In genomic region chr22:50141891-50142363, GRCh38 we compare ENCODE assay signal across 12 cellular contexts. TPM values are rescaled to one million over a fixed set of nuclear protein-coding genes. Genes with fewer than 3 reads are reported as not detected.
DNase-seq lines count a peak whose midpoint lies in the region; ATAC-seq, FAIRE-seq and TF ChIP-seq lines count a peak whose summit lies in the region.
"Had no signal": no experiment of that assay in that cellular context is flagged by ENCODE, and none has a peak within 500 bp of the region (broad histone marks: within the 10 kb centered on the region; RNA-seq: fewer than 3 reads in every experiment).

No MANE protein-coding gene starts in this region.

- peak overlapping the region; percentile 23 for H3K4me3 ChIP-seq in LNCaP clone FGC (ENCODE audit: low read depth, low read length)
- no peak overlapping the region for H3K4me3 ChIP-seq in K562
- no peak overlapping the region for H3K4me3 ChIP-seq in mesendoderm (ENCODE audit: low read length)
- H3K4me3 ChIP-seq: transverse colon had no signal

- H3K4me1 ChIP-seq in K562 (replicated peaks in 1 of 2; ENCODE audit: control insufficient read depth in 2 of 2, insufficient read depth in 2 of 2, low read length in 2 of 2): peaks cover 14 to 22% of the 10 kb centered on the region in 2 experiments; a peak in 4 of 5 replicates
- H3K4me1 ChIP-seq in mesendoderm (ENCODE audit: control insufficient read depth, low read depth, low read length): no peaks in the 10 kb centered on the region
- H3K4me1 ChIP-seq: transverse colon had no signal

- no peak overlapping the region for H2BK5ac ChIP-seq in mesendoderm (ENCODE audit: low read length)

- intact Hi-C loops in K562 (cut with micrococcal nuclease): loop anchor here (10.0 kb wide), 1 partner anchor 203 kb away; the partner anchor contains the start of gene PPP6R2

- TF ChIP-seq CTCF in D721Med (IDR thresholded peaks at IDR 0.05; ENCODE audit: insufficient read depth, missing control alignments): peak; percentile 28
- TF ChIP-seq CTCF in LNCaP clone FGC (IDR thresholded peaks at IDR 0.05; ENCODE audit: control insufficient read depth, extremely low read depth, insufficient read depth): peak; percentile 41
- peak in 2 of 3 experiments; percentile 18 to 26; a peak in 1 of 6 replicates for TF ChIP-seq CTCF in K562 (IDR thresholded peaks at IDR 0.05 in 2 of 3, conservative IDR thresholded peaks at IDR 0.05 in 1 of 3; ENCODE audit: insufficient read depth in 2 of 3, low read depth in 1 of 3, low read length in 3 of 3)

- H3K27ac ChIP-seq in K562 (ENCODE audit: extremely low read depth, low read depth, low read length) (no peak overlapping the region), mesendoderm (ENCODE audit: low read depth, low read length) (no peak overlapping the region)
- H3K27ac ChIP-seq: transverse colon had no signal

- H3K9ac ChIP-seq in K562 (ENCODE audit: insufficient read depth in 1 of 2, low read depth in 2 of 2, low read length in 2 of 2) (no peak overlapping the region), mesendoderm (ENCODE audit: low read length) (no peak overlapping the region)

- H3K36me3 ChIP-seq in K562 (ENCODE audit: control insufficient read depth, insufficient read depth, low read length) (no peaks in the 10 kb centered on the region), mesendoderm (ENCODE audit: control insufficient read depth, insufficient read depth, low read length) (no peaks in the 10 kb centered on the region)
- H3K36me3 ChIP-seq: transverse colon had no signal

- H3K23ac ChIP-seq in mesendoderm (ENCODE audit: low read length): no peak overlapping the region

- no peak for TF ChIP-seq RAD21 in K562 (CRISPR knock-in tag; conservative IDR thresholded peaks at IDR 0.05 in 1 of 2, IDR thresholded peaks at IDR 0.05 in 1 of 2)

- no peak overlapping the region for H2BK15ac ChIP-seq in mesendoderm (replicated peaks; ENCODE audit: low read depth)

- H3K9me1 ChIP-seq in K562 (ENCODE audit: control insufficient read depth, insufficient read depth, low read length): no peaks in the 10 kb centered on the region

- H3K4me2 ChIP-seq in K562 (ENCODE audit: insufficient read depth, low read length) (no peak overlapping the region), mesendoderm (ENCODE audit: low read length) (no peak overlapping the region)

- no peak for TF ChIP-seq EP300 in K562 (IDR thresholded peaks at IDR 0.05; ENCODE audit: low read length)

- H3K18ac ChIP-seq in mesendoderm (ENCODE audit: low read length): no peak overlapping the region

- H3K56ac ChIP-seq in mesendoderm (ENCODE audit: low read length): no peak overlapping the region

- no peaks in the 10 kb centered on the region for H4K20me1 ChIP-seq in K562 (replicated peaks; ENCODE audit: control insufficient read depth, insufficient read depth, low read length)

- no peak for ATAC-seq in K562

- WGBS in K562 (ENCODE audit: insufficient coverage, low coverage, missing lambda C conversion rate): 24% methylated on average over 10 of the region's 11 CpGs
- no CpG with 5 or more reads among the region's 11 CpGs for WGBS in mesendoderm (ENCODE audit: extremely low coverage, insufficient coverage, low lambda C conversion rate)

- H3K27me3 ChIP-seq in K562 (ENCODE audit: control insufficient read depth in 2 of 2, insufficient read depth in 2 of 2, low read length in 2 of 2) (no peaks in the 10 kb centered on the region), mesendoderm (ENCODE audit: insufficient read depth, low read length, poor library complexity) (no peaks in the 10 kb centered on the region)

- BruUV-seq in K562 (replicated peaks; lab: Mats Ljungman, UMichigan): no TSS peak

- no peak for DNase-seq in D721Med (ENCODE audit: insufficient read length, low spot score)
- peak; percentile 76 for DNase-seq in LNCaP clone FGC (ENCODE audit: low read depth)
- DNase-seq in K562 (ENCODE audit: extremely low read depth in 1 of 4, low spot score in 3 of 4): peak in 1 of 4 experiments; percentile 14
- peak; percentile 46 for DNase-seq in mesendoderm
- no peak for DNase-seq in stimulated activated CD4-positive, alpha-beta T cell treated with anti-CD3 and anti-CD28 coated beads, Interleukin-12 subunit alpha, Interleukin-12 subunit beta, amount 100 ng/mL, for 4 hours
- no peak for DNase-seq in HTR-8/SVneo (ENCODE audit: insufficient read length, low spot score)
- no peak for DNase-seq in T-helper 9 cell
- no peak for DNase-seq in EL
- DNase-seq: activated CD4-positive, alpha-beta memory T cell treated with anti-CD3 and anti-CD28 coated beads for 36 hours; activated naive CD4-positive, alpha-beta T cell treated with anti-CD3 and anti-CD28 coated beads, Interleukin-2, amount 50 U/mL, for 16 hours; transverse colon had no signal

- H3K4ac ChIP-seq in mesendoderm (ENCODE audit: low read depth, low read length): no peak overlapping the region

- H3K79me1 ChIP-seq in mesendoderm (ENCODE audit: low read length): no peaks in the 10 kb centered on the region

- TF ChIP-seq POLR2A in K562 (conservative IDR thresholded peaks at IDR 0.05): no peak

- H2AK5ac ChIP-seq in mesendoderm (ENCODE audit: low read length): no peak overlapping the region

- H3K79me2 ChIP-seq in K562 (ENCODE audit: control insufficient read depth, insufficient read depth, low read length) (no peaks in the 10 kb centered on the region), mesendoderm (ENCODE audit: control insufficient read depth, insufficient read depth, low read length) (no peaks in the 10 kb centered on the region)

- H2AFZ ChIP-seq in K562 (ENCODE audit: low read depth, low read length): no peak overlapping the region

- H3K9me3 ChIP-seq in K562 (replicated peaks; ENCODE audit: control insufficient read depth, insufficient read depth, low read depth, low read length): no peaks in the 10 kb centered on the region
- H3K9me3 ChIP-seq: transverse colon had no signal

- in situ Hi-C loops in K562 (cut with MboI): loop anchor here (5.0 kb wide), 1 partner anchor 70 kb away; no protein-coding TSS in a partner anchor

- no peak overlapping the region for H4K8ac ChIP-seq in mesendoderm (ENCODE audit: low read depth, low read length)

- H4K5ac ChIP-seq in mesendoderm (ENCODE audit: low read length): no peak overlapping the region

- POLR2A ChIA-PET in K562 (lab: Yijun Ruan, JAX): interaction anchor here (0.6 to 1.3 kb wide), 4 partner anchors 10 to 175 kb away, joined by 3 to 4 read pairs (median 3); no protein-coding TSS in a partner anchor

- H2BK120ac ChIP-seq in mesendoderm (ENCODE audit: low read depth, low read length): no peak overlapping the region

- FAIRE-seq in D721Med (lab: Jason Lieb, UNC) (no peak), K562 (lab: Jason Lieb, UNC) (no peak), HTR-8/SVneo (lab: Jason Lieb, UNC) (no peak)

- CTCF ChIA-PET in K562 (lab: Yijun Ruan, JAX; ENCODE audit: low intra/inter-chr PET ratio): no interaction called here

RNA-seq across cellular contexts. Expression of gene PANX2, which starts 28.6 kb away (rescaled TPM):
- total RNA-seq in K562 (2011; cell fraction: chromatin; rRNA removed; ENCODE audit: low replicate concordance): 2.9 and 7.9 TPM in 2 replicates
- 4.5 and 5.7 TPM in 2 replicates for total RNA-seq in K562 (2011; cell fraction: nucleolus; rRNA removed)
- total RNA-seq in K562 (2011; cell fraction: nucleoplasm; rRNA removed): 4.0 and 4.1 TPM in 2 replicates
- total RNA-seq in K562 (2014; rRNA removed) (0.61 and 1.0 TPM in 2 replicates), K562 (2014; rRNA removed; fragmentation: Illumina TruSeq; extraction: Trizol) (0.06 and 0.07 TPM in 2 replicates), K562 (2015; rRNA removed; fragmentation: Illumina TruSeq; extraction: Trizol) (0.15 and 0.29 TPM in 2 replicates), K562 (2021) (3.0 and 3.9 TPM in 2 replicates)
- polyA plus RNA-seq in K562 (2011; rRNA removed) (1.1 and 1.7 TPM in 2 replicates), K562 (2014; fragmentation: Illumina TruSeq; extraction: Trizol) (0.22 and 0.72 TPM in 2 replicates), K562 (2014; fragmentation: Nextera tagmentation; extraction: Ambion mirVana) (under 1 TPM in 1 of 2 experiments, not detected in 1; 0.01 TPM), K562 (2014; rRNA removed) (1.7 and 1.9 TPM in 2 replicates)
- polyA plus RNA-seq in K562 (2011; cell fraction: cytosol; rRNA removed): 2.4 and 3.0 TPM in 2 replicates
- polyA plus RNA-seq in K562 (2011; cell fraction: nucleus; rRNA removed): 7.8 and 9.9 TPM in 2 replicates
- 2.1 and 7.6 TPM in 2 replicates for polyA plus RNA-seq in K562 (2012)
- polyA minus RNA-seq in K562 (2011; rRNA and poly(A)+ RNA removed): 0.24 and 0.60 TPM in 2 replicates
- polyA minus RNA-seq in K562 (2011; cell fraction: cytosol; rRNA and poly(A)+ RNA removed): 1.1 and 2.9 TPM in 2 replicates
- polyA minus RNA-seq in K562 (2011; cell fraction: nucleus; rRNA and poly(A)+ RNA removed): 1.2 and 1.7 TPM in 2 replicates
- polyA plus RNA-seq in mesendoderm (2013, experiment 1 of 2): 1.1 TPM
- polyA plus RNA-seq in mesendoderm (2013, experiment 2 of 2): 1.1 TPM

RNA-seq across cellular contexts. Expression of gene TRABD, which starts 43.8 kb away (rescaled TPM):
- total RNA-seq in K562 (2011; cell fraction: chromatin; rRNA removed; ENCODE audit: low replicate concordance): 44.8 and 168 TPM in 2 replicates
- 130 and 141 TPM in 2 replicates for total RNA-seq in K562 (2011; cell fraction: nucleolus; rRNA removed)
- total RNA-seq in K562 (2011; cell fraction: nucleoplasm; rRNA removed): 69.2 and 70.6 TPM in 2 replicates
- total RNA-seq in K562 (2014; rRNA removed) (41.2 and 49.8 TPM in 2 replicates), K562 (2014; rRNA removed; fragmentation: Illumina TruSeq; extraction: Trizol) (1.4 and 2.8 TPM in 2 replicates), K562 (2015; rRNA removed; fragmentation: Illumina TruSeq; extraction: Trizol) (14.0 and 14.7 TPM in 2 replicates), K562 (2021) (55.3 and 59.3 TPM in 2 replicates)
- polyA plus RNA-seq in K562 (2011; rRNA removed) (24.3 and 35.9 TPM in 2 replicates), K562 (2014; fragmentation: Illumina TruSeq; extraction: Trizol) (7.7 and 20.3 TPM in 2 replicates), K562 (2014; fragmentation: Nextera tagmentation; extraction: Ambion mirVana) (under 1 TPM; 0.08 to 0.59 TPM), K562 (2014; rRNA removed) (62.0 and 62.9 TPM in 2 replicates)
- 27.7 and 49.1 TPM in 2 replicates for polyA plus RNA-seq in K562 (2011; cell fraction: cytosol; rRNA removed)
- polyA plus RNA-seq in K562 (2011; cell fraction: nucleus; rRNA removed): 268 and 323 TPM in 2 replicates
- polyA plus RNA-seq in K562 (2012): 38.7 and 63.6 TPM in 2 replicates
- polyA minus RNA-seq in K562 (2011; rRNA and poly(A)+ RNA removed): 4.1 and 8.2 TPM in 2 replicates
- polyA minus RNA-seq in K562 (2011; cell fraction: cytosol; rRNA and poly(A)+ RNA removed): 15.3 and 18.4 TPM in 2 replicates
- 21.8 and 25.8 TPM in 2 replicates for polyA minus RNA-seq in K562 (2011; cell fraction: nucleus; rRNA and poly(A)+ RNA removed)
- polyA plus RNA-seq in mesendoderm (2013, experiment 1 of 2): 34.7 TPM
- 35.7 TPM for polyA plus RNA-seq in mesendoderm (2013, experiment 2 of 2)

RNA-seq across cellular contexts. Expression of gene MOV10L1, which starts 52.1 kb away (rescaled TPM):
- 2.1 and 2.8 TPM in 2 replicates for total RNA-seq in K562 (2011; cell fraction: chromatin; rRNA removed; ENCODE audit: low replicate concordance)
- total RNA-seq in K562 (2011; cell fraction: nucleolus; rRNA removed): 0.39 and 1.3 TPM in 2 replicates
- 0.69 and 1.2 TPM in 2 replicates for total RNA-seq in K562 (2011; cell fraction: nucleoplasm; rRNA removed)
- total RNA-seq in K562 (2014; rRNA removed) (0.09 and 0.33 TPM in 2 replicates), K562 (2014; rRNA removed; fragmentation: Illumina TruSeq; extraction: Trizol) (0.10 and 0.22 TPM in 2 replicates), K562 (2015; rRNA removed; fragmentation: Illumina TruSeq; extraction: Trizol) (0.30 and 0.43 TPM in 2 replicates), K562 (2021) (0.33 and 0.34 TPM in 2 replicates)
- polyA plus RNA-seq in K562 (2011; rRNA removed) (0.40 and 0.43 TPM in 2 replicates), K562 (2014; fragmentation: Illumina TruSeq; extraction: Trizol) (0.15 and 0.24 TPM in 2 replicates), K562 (2014; fragmentation: Nextera tagmentation; extraction: Ambion mirVana) (under 1 TPM; 0.06 to 0.10 TPM), K562 (2014; rRNA removed) (0.15 and 0.85 TPM in 2 replicates)
- polyA plus RNA-seq in K562 (2011; cell fraction: cytosol; rRNA removed): 0.16 and 0.18 TPM in 2 replicates
- 2.0 and 2.7 TPM in 2 replicates for polyA plus RNA-seq in K562 (2011; cell fraction: nucleus; rRNA removed)
- 0.61 and 1.1 TPM in 2 replicates for polyA plus RNA-seq in K562 (2012)
- polyA minus RNA-seq in K562 (2011; rRNA and poly(A)+ RNA removed): 0.21 and 0.24 TPM in 2 replicates
- not detected in 2 replicates for polyA minus RNA-seq in K562 (2011; cell fraction: cytosol; rRNA and poly(A)+ RNA removed)
- 0.27 and 1.2 TPM in 2 replicates for polyA minus RNA-seq in K562 (2011; cell fraction: nucleus; rRNA and poly(A)+ RNA removed)
- 0.07 TPM for polyA plus RNA-seq in mesendoderm (2013, experiment 1 of 2)
- polyA plus RNA-seq in mesendoderm (2013, experiment 2 of 2): 0.06 TPM
- total RNA-seq: activated CD4-positive, alpha-beta memory T cell treated with anti-CD3 and anti-CD28 coated beads for 36 hours had no signal

RNA-seq across cellular contexts. Expression of gene MLC1, which starts 56.7 kb away (rescaled TPM):
- 0.39 and 1.0 TPM in 2 replicates for total RNA-seq in K562 (2011; cell fraction: chromatin; rRNA removed; ENCODE audit: low replicate concordance)
- total RNA-seq in K562 (2011; cell fraction: nucleolus; rRNA removed): 0.92 and 1.0 TPM in 2 replicates
- 0.51 and 0.61 TPM in 2 replicates for total RNA-seq in K562 (2011; cell fraction: nucleoplasm; rRNA removed)
- total RNA-seq in K562 (2014; rRNA removed) (0.24 and 0.27 TPM in 2 replicates), K562 (2014; rRNA removed; fragmentation: Illumina TruSeq; extraction: Trizol) (0.06 and 0.15 TPM in 2 replicates), K562 (2015; rRNA removed; fragmentation: Illumina TruSeq; extraction: Trizol) (0.98 and 1.1 TPM in 2 replicates), K562 (2021) (0.54 and 0.66 TPM in 2 replicates)
- polyA plus RNA-seq in K562 (2011; rRNA removed) (0.22 and 0.85 TPM in 2 replicates), K562 (2014; fragmentation: Illumina TruSeq; extraction: Trizol) (0.36 and 0.39 TPM in 2 replicates), K562 (2014; fragmentation: Nextera tagmentation; extraction: Ambion mirVana) (under 1 TPM; 0.06 to 0.13 TPM), K562 (2014; rRNA removed) (0.38 and 0.91 TPM in 2 replicates)
- 0.37 and 1.4 TPM in 2 replicates for polyA plus RNA-seq in K562 (2011; cell fraction: cytosol; rRNA removed)
- polyA plus RNA-seq in K562 (2011; cell fraction: nucleus; rRNA removed): 0.49 and 1.1 TPM in 2 replicates
- 1.8 and 2.2 TPM in 2 replicates for polyA plus RNA-seq in K562 (2012)
- 0.15 and 1.4 TPM in 2 replicates for polyA minus RNA-seq in K562 (2011; rRNA and poly(A)+ RNA removed)
- 1.3 TPM in 1 of 2 replicates, not detected in the other for polyA minus RNA-seq in K562 (2011; cell fraction: cytosol; rRNA and poly(A)+ RNA removed)
- polyA minus RNA-seq in K562 (2011; cell fraction: nucleus; rRNA and poly(A)+ RNA removed): 0.11 and 0.27 TPM in 2 replicates
- polyA plus RNA-seq in mesendoderm (2013, experiment 1 of 2): 0.03 TPM
- polyA plus RNA-seq in mesendoderm (2013, experiment 2 of 2): not detected
- total RNA-seq: activated CD4-positive, alpha-beta memory T cell treated with anti-CD3 and anti-CD28 coated beads for 36 hours; glomerular endothelial cell; transverse colon had no signal

RNA-seq across cellular contexts. Expression of gene SELENOO, which starts 58.9 kb away (rescaled TPM):
- 12.6 and 38.1 TPM in 2 replicates for total RNA-seq in K562 (2011; cell fraction: chromatin; rRNA removed; ENCODE audit: low replicate concordance)
- 37.1 and 42.4 TPM in 2 replicates for total RNA-seq in K562 (2011; cell fraction: nucleolus; rRNA removed)
- 17.2 and 22.2 TPM in 2 replicates for total RNA-seq in K562 (2011; cell fraction: nucleoplasm; rRNA removed)
- 23.5 and 30.4 TPM in 2 replicates for total RNA-seq in K562 (2014; rRNA removed)
- total RNA-seq in K562 (2014; rRNA removed; fragmentation: Illumina TruSeq; extraction: Trizol): 0.93 and 1.8 TPM in 2 replicates
- total RNA-seq in K562 (2015; rRNA removed; fragmentation: Illumina TruSeq; extraction: Trizol): 8.3 and 9.2 TPM in 2 replicates
- 22.6 and 24.4 TPM in 2 replicates for total RNA-seq in K562 (2021)
- 9.7 and 14.9 TPM in 2 replicates for polyA plus RNA-seq in K562 (2011; rRNA removed)
- 19.8 and 41.1 TPM in 2 replicates for polyA plus RNA-seq in K562 (2011; cell fraction: cytosol; rRNA removed)
- polyA plus RNA-seq in K562 (2011; cell fraction: nucleus; rRNA removed): 43.7 and 74.3 TPM in 2 replicates
- 15.4 and 21.7 TPM in 2 replicates for polyA plus RNA-seq in K562 (2012)
- polyA plus RNA-seq in K562 (2014; fragmentation: Illumina TruSeq; extraction: Trizol): 2.2 and 11.6 TPM in 2 replicates
- under 1 TPM; 0.37 to 0.84 TPM for polyA plus RNA-seq in K562 (2014; fragmentation: Nextera tagmentation; extraction: Ambion mirVana)
- polyA plus RNA-seq in K562 (2014; rRNA removed): 24.3 and 24.9 TPM in 2 replicates
- polyA minus RNA-seq in K562 (2011; rRNA and poly(A)+ RNA removed): 3.3 and 5.5 TPM in 2 replicates
- 8.8 and 11.2 TPM in 2 replicates for polyA minus RNA-seq in K562 (2011; cell fraction: cytosol; rRNA and poly(A)+ RNA removed)
- polyA minus RNA-seq in K562 (2011; cell fraction: nucleus; rRNA and poly(A)+ RNA removed): 7.8 TPM in 2 replicates
- 8.4 TPM for polyA plus RNA-seq in mesendoderm (2013, experiment 1 of 2)
- polyA plus RNA-seq in mesendoderm (2013, experiment 2 of 2): 8.9 TPM

Comparison
In these comparisons a context has a peak if more than half of its experiments do, and no peak if none do; other contexts are left out.
1. DNase-seq: peak in LNCaP clone FGC (single experiment) and mesendoderm (single experiment); none in D721Med (single experiment), stimulated activated CD4-positive, alpha-beta T cell treated with anti-CD3 and anti-CD28 coated beads, Interleukin-12 subunit alpha, Interleukin-12 subunit beta, amount 100 ng/mL, for 4 hours (single experiment), HTR-8/SVneo (single experiment), T-helper 9 cell (single experiment) and EL (single experiment).
2. Peak in every context shown above with its lines, with median percentiles within 50 percentile points of each other: CTCF ChIP-seq.